In the genomic region with DNA sequence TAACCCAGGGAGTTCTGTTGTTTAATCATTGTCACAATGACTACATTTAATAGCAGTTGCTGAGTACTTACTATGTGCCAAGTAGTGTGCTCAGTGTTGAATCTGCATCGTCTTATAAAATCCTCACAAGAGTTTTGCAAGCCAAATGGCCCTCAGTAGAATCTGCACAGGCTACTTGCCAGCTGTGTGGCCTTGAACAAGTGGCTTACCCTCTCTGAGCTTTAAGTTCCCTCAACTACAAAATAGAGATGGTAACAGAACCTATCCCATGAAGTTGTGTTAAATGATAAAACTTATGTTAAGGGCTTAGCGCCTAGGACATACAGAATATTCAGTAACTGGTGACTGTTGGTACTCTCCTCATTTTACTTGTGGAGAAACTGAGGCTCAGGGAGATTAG, we compare ENCODE assay signal across 2 cellular contexts.
A peak's percentile ranks its signal among the peaks of the same experiment; 100 is the strongest.
TF ChIP-seq lines count a peak whose summit lies in the region.

No MANE protein-coding gene starts in this region.

TF ChIP-seq in HEK293, 187 proteins besides CTCF, POLR2A, EP300 and RAD21:
- TF ChIP-seq ZNF768 (tag by site-specific recombination; IDR thresholded peaks at IDR 0.05): peak; percentile 53; the same call in 1 of the 2 replicates
- TF ChIP-seq ZNF266 (tag by site-specific recombination; IDR thresholded peaks at IDR 0.05; ENCODE audit: low read depth): no peak

TF ChIP-seq in K562, 482 proteins besides CTCF, POLR2A, EP300 and RAD21:
- TF ChIP-seq, protein P1, sequence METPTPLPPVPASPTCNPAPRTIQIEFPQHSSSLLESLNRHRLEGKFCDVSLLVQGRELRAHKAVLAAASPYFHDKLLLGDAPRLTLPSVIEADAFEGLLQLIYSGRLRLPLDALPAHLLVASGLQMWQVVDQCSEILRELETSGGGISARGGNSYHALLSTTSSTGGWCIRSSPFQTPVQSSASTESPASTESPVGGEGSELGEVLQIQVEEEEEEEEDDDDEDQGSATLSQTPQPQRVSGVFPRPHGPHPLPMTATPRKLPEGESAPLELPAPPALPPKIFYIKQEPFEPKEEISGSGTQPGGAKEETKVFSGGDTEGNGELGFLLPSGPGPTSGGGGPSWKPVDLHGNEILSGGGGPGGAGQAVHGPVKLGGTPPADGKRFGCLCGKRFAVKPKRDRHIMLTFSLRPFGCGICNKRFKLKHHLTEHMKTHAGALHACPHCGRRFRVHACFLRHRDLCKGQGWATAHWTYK (CRISPR knock-in tag; IDR thresholded peaks at IDR 0.05): no peak
- TF ChIP-seq HIVEP1 (CRISPR knock-in tag; IDR thresholded peaks at IDR 0.05): no peak
- no peak for TF ChIP-seq RFX5 (IDR thresholded peaks at IDR 0.05; ENCODE audit: low read depth, low read length)
- TF ChIP-seq PTTG1 (tag; IDR thresholded peaks at IDR 0.05; ENCODE audit: low read depth): no peak
- no peak for TF ChIP-seq BCL6 (CRISPR knock-in tag; IDR thresholded peaks at IDR 0.05)
- TF ChIP-seq HDAC6 (IDR thresholded peaks at IDR 0.05; ENCODE audit: low read depth, low read length): no peak
- peak; percentile 85 for TF ChIP-seq ZFP36 (IDR thresholded peaks at IDR 0.05; ENCODE audit: low read depth, low read length, partially characterized antibody)
- no peak for TF ChIP-seq ZNF175 (CRISPR knock-in tag; IDR thresholded peaks at IDR 0.05; ENCODE audit: low read depth)
- no peak for TF ChIP-seq CBFA2T2 (conservative IDR thresholded peaks at IDR 0.05)
- TF ChIP-seq, protein P2, sequence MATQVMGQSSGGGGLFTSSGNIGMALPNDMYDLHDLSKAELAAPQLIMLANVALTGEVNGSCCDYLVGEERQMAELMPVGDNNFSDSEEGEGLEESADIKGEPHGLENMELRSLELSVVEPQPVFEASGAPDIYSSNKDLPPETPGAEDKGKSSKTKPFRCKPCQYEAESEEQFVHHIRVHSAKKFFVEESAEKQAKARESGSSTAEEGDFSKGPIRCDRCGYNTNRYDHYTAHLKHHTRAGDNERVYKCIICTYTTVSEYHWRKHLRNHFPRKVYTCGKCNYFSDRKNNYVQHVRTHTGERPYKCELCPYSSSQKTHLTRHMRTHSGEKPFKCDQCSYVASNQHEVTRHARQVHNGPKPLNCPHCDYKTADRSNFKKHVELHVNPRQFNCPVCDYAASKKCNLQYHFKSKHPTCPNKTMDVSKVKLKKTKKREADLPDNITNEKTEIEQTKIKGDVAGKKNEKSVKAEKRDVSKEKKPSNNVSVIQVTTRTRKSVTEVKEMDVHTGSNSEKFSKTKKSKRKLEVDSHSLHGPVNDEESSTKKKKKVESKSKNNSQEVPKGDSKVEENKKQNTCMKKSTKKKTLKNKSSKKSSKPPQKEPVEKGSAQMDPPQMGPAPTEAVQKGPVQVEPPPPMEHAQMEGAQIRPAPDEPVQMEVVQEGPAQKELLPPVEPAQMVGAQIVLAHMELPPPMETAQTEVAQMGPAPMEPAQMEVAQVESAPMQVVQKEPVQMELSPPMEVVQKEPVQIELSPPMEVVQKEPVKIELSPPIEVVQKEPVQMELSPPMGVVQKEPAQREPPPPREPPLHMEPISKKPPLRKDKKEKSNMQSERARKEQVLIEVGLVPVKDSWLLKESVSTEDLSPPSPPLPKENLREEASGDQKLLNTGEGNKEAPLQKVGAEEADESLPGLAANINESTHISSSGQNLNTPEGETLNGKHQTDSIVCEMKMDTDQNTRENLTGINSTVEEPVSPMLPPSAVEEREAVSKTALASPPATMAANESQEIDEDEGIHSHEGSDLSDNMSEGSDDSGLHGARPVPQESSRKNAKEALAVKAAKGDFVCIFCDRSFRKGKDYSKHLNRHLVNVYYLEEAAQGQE (CRISPR knock-in tag; IDR thresholded peaks at IDR 0.05; ENCODE audit: low read depth): no peak
- no peak for TF ChIP-seq NFE2 (IDR thresholded peaks at IDR 0.05; ENCODE audit: low read depth)
- no peak for TF ChIP-seq ZNF140 (CRISPR knock-in tag; IDR thresholded peaks at IDR 0.05)
- peak; percentile 53; the same call in 1 of the 2 replicates for TF ChIP-seq ADNP (tag; IDR thresholded peaks at IDR 0.05)
- TF ChIP-seq PREB (CRISPR knock-in tag; IDR thresholded peaks at IDR 0.05): no peak
- peak; percentile 29 to 57; a peak in 3 of 4 replicates for TF ChIP-seq KDM1A (IDR thresholded peaks at IDR 0.05)
- TF ChIP-seq MAZ (CRISPR knock-in tag; conservative IDR thresholded peaks at IDR 0.05 in 1 of 2, IDR thresholded peaks at IDR 0.05 in 1 of 2): no peak
- no peak for TF ChIP-seq MED1 (CRISPR knock-in tag; IDR thresholded peaks at IDR 0.05; ENCODE audit: borderline replicate concordance)
- TF ChIP-seq SMARCE1 (IDR thresholded peaks at IDR 0.05): no peak
- TF ChIP-seq DDX20 (tag; IDR thresholded peaks at IDR 0.05; ENCODE audit: low read depth): no peak
- TF ChIP-seq KLF10 (CRISPR knock-in tag; IDR thresholded peaks at IDR 0.05): no peak
- TF ChIP-seq, protein P3, sequence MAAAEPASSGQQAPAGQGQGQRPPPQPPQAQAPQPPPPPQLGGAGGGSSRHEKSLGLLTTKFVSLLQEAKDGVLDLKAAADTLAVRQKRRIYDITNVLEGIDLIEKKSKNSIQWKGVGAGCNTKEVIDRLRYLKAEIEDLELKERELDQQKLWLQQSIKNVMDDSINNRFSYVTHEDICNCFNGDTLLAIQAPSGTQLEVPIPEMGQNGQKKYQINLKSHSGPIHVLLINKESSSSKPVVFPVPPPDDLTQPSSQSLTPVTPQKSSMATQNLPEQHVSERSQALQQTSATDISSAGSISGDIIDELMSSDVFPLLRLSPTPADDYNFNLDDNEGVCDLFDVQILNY (CRISPR knock-in tag; IDR thresholded peaks at IDR 0.05): no peak
- no peak for TF ChIP-seq L3MBTL2 (IDR thresholded peaks at IDR 0.05)
- TF ChIP-seq HDAC8 (tag; IDR thresholded peaks at IDR 0.05): no peak
- no peak for TF ChIP-seq NFATC3 (IDR thresholded peaks at IDR 0.05)
- no peak for TF ChIP-seq RFX7 (CRISPR knock-in tag; IDR thresholded peaks at IDR 0.05)
- no peak for TF ChIP-seq CBFB (CRISPR knock-in tag; IDR thresholded peaks at IDR 0.05)
- TF ChIP-seq ZSCAN32 (CRISPR knock-in tag; IDR thresholded peaks at IDR 0.05): no peak
- no peak for TF ChIP-seq CCNT2 (IDR thresholded peaks at IDR 0.05; ENCODE audit: borderline replicate concordance, extremely low read depth, insufficient read length, low read depth, low read length)
- TF ChIP-seq YY1 (IDR thresholded peaks at IDR 0.05; ENCODE audit: borderline replicate concordance in 1 of 3, control insufficient read depth in 1 of 3, extremely low read depth in 1 of 3, insufficient read depth in 3 of 3, insufficient read length in 1 of 3, insufficient replicate concordance in 2 of 3, low read depth in 1 of 3, low read length in 2 of 3): no peak
- TF ChIP-seq, protein P4, sequence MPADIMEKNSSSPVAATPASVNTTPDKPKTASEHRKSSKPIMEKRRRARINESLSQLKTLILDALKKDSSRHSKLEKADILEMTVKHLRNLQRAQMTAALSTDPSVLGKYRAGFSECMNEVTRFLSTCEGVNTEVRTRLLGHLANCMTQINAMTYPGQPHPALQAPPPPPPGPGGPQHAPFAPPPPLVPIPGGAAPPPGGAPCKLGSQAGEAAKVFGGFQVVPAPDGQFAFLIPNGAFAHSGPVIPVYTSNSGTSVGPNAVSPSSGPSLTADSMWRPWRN (IDR thresholded peaks at IDR 0.05; ENCODE audit: low read depth): no peak
- TF ChIP-seq ZNF699 (CRISPR knock-in tag; IDR thresholded peaks at IDR 0.05; ENCODE audit: insufficient replicate concordance): no peak
- TF ChIP-seq RBM34 (IDR thresholded peaks at IDR 0.05; ENCODE audit: borderline replicate concordance, insufficient read depth, low read length): no peak
- peak; percentile 86 for TF ChIP-seq BCOR (IDR thresholded peaks at IDR 0.05)
- peak; percentile 97 for TF ChIP-seq RBM25 (IDR thresholded peaks at IDR 0.05; ENCODE audit: low read depth, low read length, severe bottlenecking)
- TF ChIP-seq ZNF23 (CRISPR knock-in tag; IDR thresholded peaks at IDR 0.05): no peak
- no peak for TF ChIP-seq JUNB (CRISPR knock-in tag; conservative IDR thresholded peaks at IDR 0.05)
- no peak for TF ChIP-seq PML (IDR thresholded peaks at IDR 0.05; ENCODE audit: low read length)
- TF ChIP-seq SMAD1 (IDR thresholded peaks at IDR 0.05; ENCODE audit: low read depth, low read length, partially characterized antibody): no peak
- no peak for TF ChIP-seq TAF1 (IDR thresholded peaks at IDR 0.05; ENCODE audit: control insufficient read depth, extremely low read depth, insufficient read depth, low read length, severe bottlenecking)
- no peak for TF ChIP-seq POLR2AphosphoS5 (IDR thresholded peaks at IDR 0.05; ENCODE audit: control insufficient read depth, insufficient read depth, low read depth, low read length)
- TF ChIP-seq SMAD3 (CRISPR knock-in tag; conservative IDR thresholded peaks at IDR 0.05): no peak
